In genomic region chr19:48634424-48635262, GRCh38 we compare ENCODE assay signal across 8 cellular contexts. TPM values are rescaled to one million over a fixed set of nuclear protein-coding genes. Genes with fewer than 3 reads are reported as not detected.
DNase-seq lines count a peak whose midpoint lies in the region; ATAC-seq, FAIRE-seq and TF ChIP-seq lines count a peak whose summit lies in the region.

No MANE protein-coding gene starts in this region.

- H3K27ac Mint-ChIP-seq in WTC11 (peak overlapping the region; percentile 95), immature natural killer cell (peak overlapping the region; percentile 83 to 94 (median 91))

- H3K79me2 ChIP-seq in mammary epithelial cell (ENCODE audit: insufficient read depth, low read length), result no peaks in the 10 kb centered on the region

- in situ Hi-C loops in mammary epithelial cell (cut with MboI; ENCODE audit: low sequenced_read_pairs in 2 of 2), result loop anchor here in 1 of 2 donors (25.0 kb wide), 1 partner anchor 353 kb away; the partner anchor contains the start of genes GYS1 and RUVBL2

- H3K4me1 Mint-ChIP-seq in WTC11 (peaks cover 46% of the 10 kb centered on the region), immature natural killer cell (peaks cover 48 to 52% of the 10 kb centered on the region in 2 donors)

- no peak overlapping the region for H3K9ac ChIP-seq in mammary epithelial cell (ENCODE audit: insufficient read depth, low read length)

- TF ChIP-seq CTCF in WTC11 (IDR thresholded peaks at IDR 0.05), result no peak
- TF ChIP-seq CTCF in mammary epithelial cell (conservative IDR thresholded peaks at IDR 0.05 in 1 of 2, IDR thresholded peaks at IDR 0.05 in 1 of 2; ENCODE audit: extremely low read depth in 1 of 2, insufficient read depth in 1 of 2, low read depth in 1 of 2, low read length in 2 of 2), result no peak

- POLR2A ChIA-PET in WTC11 (lab: Charles Lee), result interaction anchor here (0.7 to 1.1 kb wide), 4 partner anchors 10 to 19 kb away, joined by 3 to 8 read pairs (median 4); partner anchors contain the start of genes CA11, RPL18 and SPHK2

- H3K9me3 ChIP-seq in mammary epithelial cell (replicated peaks; ENCODE audit: insufficient read depth, low read length), result no peaks in the 10 kb centered on the region
- no peaks in the 10 kb centered on the region for H3K9me3 ChIP-seq in small intestine (ENCODE audit: control insufficient read depth, low read depth)

- peak overlapping the region; percentile 87 for H3K4me2 ChIP-seq in mammary epithelial cell (ENCODE audit: insufficient read depth, low read depth, low read length)

- H2AFZ ChIP-seq in mammary epithelial cell (ENCODE audit: low read depth, low read length), result peak overlapping the region; percentile 40

- peak; percentile 95 for DNase-seq in GDM1 (lab: John Stamatoyannopoulos, UW)
- DNase-seq in NCI-H2227 treated with DMSO at 0.1 percent for 48 hours (lab: John Stamatoyannopoulos, UW), result peak; percentile 89
- peak; percentile 98 for DNase-seq in WTC11 (ENCODE audit: low spot score)
- DNase-seq in mammary epithelial cell, result peak; percentile 91
- DNase-seq in immature natural killer cell, result peak; percentile 85 to 86 (median 86)
- peak; percentile 98 for DNase-seq in small intestine

- no peak for FAIRE-seq in small intestine (lab: Jason Lieb, UNC)

- H3K4me3 Mint-ChIP-seq in WTC11 (peak overlapping the region; percentile 63), immature natural killer cell (peak overlapping the region; percentile 78 to 87 (median 82))

- intact Hi-C loops in mammary epithelial cell (cut with micrococcal nuclease), result no loop called here

- peak; percentile 29 for ATAC-seq in HG03066 (IDR thresholded peaks at IDR 0.05; ENCODE audit: low read depth, unreplicated experiment)
- ATAC-seq in WTC11, result peak; percentile 4
- no peak for ATAC-seq in GM18873 (IDR thresholded peaks at IDR 0.05; ENCODE audit: low FRiP score, unreplicated experiment)

- H3K36me3 Mint-ChIP-seq in WTC11 (peaks cover 5% of the 10 kb centered on the region; the same call in 1 of the 2 replicates), immature natural killer cell (peaks cover 4 to 6% (median 5%) of the 10 kb centered on the region in 3 donors)

- dilution Hi-C loops in mammary epithelial cell (cut with HindIII; ENCODE audit: low sequenced_read_pairs), result loop anchor here (5.0 kb wide), 3 partner anchors 43 to 302 kb away; no protein-coding TSS in a partner anchor

- H3K27me3 ChIP-seq in mammary epithelial cell (ENCODE audit: insufficient read depth, low read length), result no peaks in the 10 kb centered on the region
- H3K27me3 ChIP-seq in small intestine (ENCODE audit: control insufficient read depth in 2 of 2, insufficient read depth in 2 of 2, low read length in 2 of 2), result no peaks in the 10 kb centered on the region

- no TSS peak for BruUV-seq in mammary epithelial cell (replicated peaks; lab: Mats Ljungman, UMichigan)

- H3K9me3 Mint-ChIP-seq in WTC11, result no peaks in the 10 kb centered on the region
- no peaks in the 10 kb centered on the region for H3K9me3 Mint-ChIP-seq in immature natural killer cell

- peaks cover 8% of the 10 kb centered on the region for H3K27me3 Mint-ChIP-seq in WTC11 (ENCODE audit: low read depth)
- peaks cover 14 to 21% (median 15%) of the 10 kb centered on the region in 3 donors for H3K27me3 Mint-ChIP-seq in immature natural killer cell (ENCODE audit: low read depth in 3 of 3)

- H3K4me3 ChIP-seq in mammary epithelial cell (replicated peaks in 1 of 3; ENCODE audit: insufficient read depth in 1 of 3, low read depth in 2 of 3, low read length in 3 of 3), result peak overlapping the region in 1 of 3 experiments; percentile 23
- peak overlapping the region in 1 of 2 donors; percentile 94 for H3K4me3 ChIP-seq in small intestine (ENCODE audit: low read depth in 1 of 2, low read length in 2 of 2)

- H3K36me3 ChIP-seq in mammary epithelial cell (ENCODE audit: insufficient read depth, low read length), result no peaks in the 10 kb centered on the region
- no peaks in the 10 kb centered on the region for H3K36me3 ChIP-seq in small intestine (ENCODE audit: control insufficient read depth in 2 of 2, insufficient read depth in 2 of 2, low read length in 2 of 2)

- peak overlapping the region; percentile 61 for H3K27ac ChIP-seq in mammary epithelial cell (ENCODE audit: insufficient read depth, low read depth, low read length)
- peak overlapping the region; percentile 96 to 99 for H3K27ac ChIP-seq in small intestine (ENCODE audit: low read depth in 1 of 2, low read length in 1 of 2)

- CTCF ChIA-PET in WTC11 (lab: Charles Lee), result interaction anchor here (0.6 to 2.3 kb wide), 6 partner anchors 11 to 208 kb away, joined by 3 to 8 read pairs (median 4); partner anchors contain the start of gene CA11
- CTCF ChIA-PET in mammary epithelial cell (lab: Charles Lee; ENCODE audit: low non-redundant PET), result no interaction called here

- H3K4me1 ChIP-seq in mammary epithelial cell (ENCODE audit: insufficient read depth, low read length) (peaks cover 46% of the 10 kb centered on the region), small intestine (ENCODE audit: control insufficient read depth in 2 of 2, insufficient read depth in 1 of 2, low read depth in 1 of 2, low read length in 1 of 2) (peaks cover 12 to 21% of the 10 kb centered on the region in 2 donors)

- no peaks in the 10 kb centered on the region for H4K20me1 ChIP-seq in mammary epithelial cell (ENCODE audit: insufficient read depth, low read length)

- 11% methylated on average over 14 of the region's 37 CpGs for WGBS in mammary epithelial cell (ENCODE audit: low coverage, missing lambda C conversion rate)
- 2 to 5% (median 4%) methylated on average over 31 to 37 of the region's 37 CpGs for WGBS in small intestine, 3 donors

TF ChIP-seq in WTC11, 78 proteins besides CTCF, POLR2A, EP300 and RAD21 (continues in another document):
- TF ChIP-seq TEAD4 (CRISPR knock-in tag; IDR thresholded peaks at IDR 0.05) (peak; percentile 88), FOXP1 (CRISPR knock-in tag; IDR thresholded peaks at IDR 0.05; ENCODE audit: borderline replicate concordance) (0 out of 2 replicates have a peak, but pooled peaks have one; percentile 21), ZNF263 (CRISPR knock-in tag; IDR thresholded peaks at IDR 0.05; ENCODE audit: low read depth) (peak; percentile 100), ZNF512 (CRISPR knock-in tag; IDR thresholded peaks at IDR 0.05; ENCODE audit: borderline replicate concordance) (no peak), TEAD1 (CRISPR knock-in tag; IDR thresholded peaks at IDR 0.05) (peak; percentile 94), USF2 (CRISPR knock-in tag; IDR thresholded peaks at IDR 0.05) (peak; percentile 97), SP1 (CRISPR knock-in tag; conservative IDR thresholded peaks at IDR 0.05) (peak; percentile 88), FOXK1 (CRISPR knock-in tag; IDR thresholded peaks at IDR 0.05) (peak; percentile 13; the same call in 1 of the 2 replicates)

RNA-seq across cellular contexts. Expression of gene DBP, which starts 2.5 kb away (rescaled TPM):
- total RNA-seq in WTC11 (2021) (10.5 to 12.0 TPM (median 11.4 TPM) in 3 replicates), mammary epithelial cell (1 to 10 TPM in 1 of 2 donors, under 1 TPM in 1; 0.73 to 2.2 TPM)
- polyA plus RNA-seq in mammary epithelial cell (0.69 TPM), immature natural killer cell (10 to 100 TPM; 23.6 to 65.1 (median 26.3) TPM), small intestine (10 to 100 TPM; 12.5 to 40.3 (median 35.4) TPM)
- not detected for polyA minus RNA-seq in mammary epithelial cell

RNA-seq across cellular contexts. Expression of gene CA11, which starts 11.3 kb away (rescaled TPM):
- total RNA-seq in WTC11 (2021), result 41.4 to 53.7 TPM (median 47.5 TPM) in 3 replicates
- total RNA-seq in mammary epithelial cell, result 1 to 10 TPM; 3.0 to 3.5 TPM
- polyA plus RNA-seq in mammary epithelial cell, result 1.3 TPM
- not detected for polyA minus RNA-seq in mammary epithelial cell
- polyA plus RNA-seq in immature natural killer cell, result 10 to 100 TPM in 1 of 3 donors, 1 to 10 TPM in 2; 1.8 to 16.4 (median 3.6) TPM
- 10 to 100 TPM in 1 of 3 donors, 1 to 10 TPM in 2; 5.9 to 21.2 (median 7.1) TPM for polyA plus RNA-seq in small intestine

RNA-seq across cellular contexts. Expression of gene SPHK2, which starts 15.3 kb away (rescaled TPM):
- total RNA-seq in WTC11 (2021) (46.7 to 64.6 TPM (median 48.4 TPM) in 3 replicates), mammary epithelial cell (10 to 100 TPM in 1 of 2 donors, 1 to 10 TPM in 1; 4.0 to 15.7 TPM)
- polyA plus RNA-seq in mammary epithelial cell (6.0 TPM), immature natural killer cell (10 to 100 TPM; 10.5 to 14.5 (median 14.1) TPM), small intestine (10 to 100 TPM; 46.8 to 85.7 (median 53.0) TPM)
- polyA minus RNA-seq in mammary epithelial cell, result 0.47 TPM

RNA-seq across cellular contexts. Expression of gene RPL18, which starts 15.7 kb away (rescaled TPM):
- total RNA-seq in WTC11 (2021) (1,712 to 1,987 TPM (median 1,909 TPM) in 3 replicates), mammary epithelial cell (1,000 to 10,000 TPM; 1,261 to 1,652 TPM)
- polyA plus RNA-seq in mammary epithelial cell (2,143 TPM), immature natural killer cell (1,000 to 10,000 TPM in 1 of 3 donors, 100 to 1,000 TPM in 2; 938 to 1,525 (median 950) TPM), small intestine (1,000 to 10,000 TPM; 2,250 to 3,184 (median 2,942) TPM)
- 987 TPM for polyA minus RNA-seq in mammary epithelial cell

RNA-seq across cellular contexts. Expression of gene FAM83E, which starts 19.8 kb away (rescaled TPM):
- total RNA-seq in WTC11 (2021), result 6.6 to 8.8 TPM (median 6.8 TPM) in 3 replicates
- total RNA-seq in mammary epithelial cell, result 1 to 10 TPM in 1 of 2 donors, under 1 TPM in 1; 0.33 to 3.2 TPM
- 0.07 TPM for polyA plus RNA-seq in mammary epithelial cell
- not detected for polyA minus RNA-seq in mammary epithelial cell
- not detected for polyA plus RNA-seq in immature natural killer cell
- polyA plus RNA-seq in small intestine, result 100 to 1,000 TPM in 1 of 3 donors, 10 to 100 TPM in 2; 76.6 to 104 (median 94.0) TPM
